ENCODE assay signal across 8 cellular contexts in genomic region chr11:84437129-84438123, GRCh38.
DNase-seq lines count a peak whose midpoint lies in the region; ATAC-seq and TF ChIP-seq lines count a peak whose summit lies in the region.

No MANE protein-coding gene starts in this region.

- H3K4me3 Mint-ChIP-seq in CD4-positive, alpha-beta T cell: no peak overlapping the region
- H3K4me3 Mint-ChIP-seq in CD4-positive, alpha-beta memory T cell: no peak overlapping the region

- no peak overlapping the region for H3K27ac Mint-ChIP-seq in CD4-positive, alpha-beta T cell
- H3K27ac Mint-ChIP-seq in CD4-positive, alpha-beta memory T cell: no peak overlapping the region

- peaks cover 4% of the 10 kb centered on the region for H3K9me3 Mint-ChIP-seq in CD4-positive, alpha-beta T cell
- H3K9me3 Mint-ChIP-seq in CD4-positive, alpha-beta memory T cell: peaks cover 0 to 26% (median 10%) of the 10 kb centered on the region in 8 donors

- CTCF ChIA-PET in CD4-positive, alpha-beta T cell (lab: Charles Lee): no interaction called here
- CTCF ChIA-PET in CD4-positive, alpha-beta memory T cell (lab: Charles Lee; ENCODE audit: partially characterized antibody): no interaction called here

- H3K4me1 ChIP-seq in uterus: no peaks in the 10 kb centered on the region
- H3K4me1 ChIP-seq in CD4-positive, alpha-beta memory T cell (ENCODE audit: insufficient read depth, low read length): no peaks in the 10 kb centered on the region

- POLR2A ChIA-PET in CD4-positive, alpha-beta T cell (lab: Charles Lee): no interaction called here
- POLR2A ChIA-PET in CD4-positive, alpha-beta memory T cell (lab: Charles Lee; ENCODE audit: partially characterized antibody): no interaction called here

- H3K27ac ChIP-seq in CD4-positive, alpha-beta T cell (ENCODE audit: low read depth, low read length): no peak overlapping the region
- H3K27ac ChIP-seq in uterus: no peak overlapping the region
- no peak overlapping the region for H3K27ac ChIP-seq in CD4-positive, alpha-beta memory T cell (ENCODE audit: low read depth, low read length)

- no peaks in the 10 kb centered on the region for H3K9me3 ChIP-seq in CD4-positive, alpha-beta T cell (ENCODE audit: control insufficient read depth, low read length)
- no peaks in the 10 kb centered on the region for H3K9me3 ChIP-seq in uterus
- H3K9me3 ChIP-seq in CD4-positive, alpha-beta memory T cell (ENCODE audit: control insufficient read depth in 1 of 2, low read length in 2 of 2): no peaks in the 10 kb centered on the region

- TF ChIP-seq CTCF in CD4-positive, alpha-beta T cell (IDR thresholded peaks at IDR 0.05): no peak
- TF ChIP-seq CTCF in uterus (IDR thresholded peaks at IDR 0.05): no peak

- H3K4me3 ChIP-seq in uterus: no peak overlapping the region
- no peak overlapping the region for H3K4me3 ChIP-seq in CD4-positive, alpha-beta memory T cell (ENCODE audit: low read length in 2 of 2)

- H3K27me3 ChIP-seq in CD4-positive, alpha-beta T cell (ENCODE audit: control insufficient read depth, insufficient read depth, low read length): no peaks in the 10 kb centered on the region
- H3K27me3 ChIP-seq in uterus: no peaks in the 10 kb centered on the region
- no peaks in the 10 kb centered on the region for H3K27me3 ChIP-seq in CD4-positive, alpha-beta memory T cell (ENCODE audit: insufficient read depth, low read length)

- intact Hi-C loops in CD4-positive, alpha-beta T cell (cut with DNase I, micrococcal nuclease): no loop called here
- intact Hi-C loops in uterus (cut with DNase I; ENCODE audit: low total_unique reads): no loop called here
- intact Hi-C loops in CD4-positive, alpha-beta memory T cell (cut with micrococcal nuclease): no loop called here

- TF ChIP-seq POLR2A in uterus (IDR thresholded peaks at IDR 0.05): no peak

- H3K4me1 Mint-ChIP-seq in CD4-positive, alpha-beta T cell (ENCODE audit: low read depth): no peaks in the 10 kb centered on the region
- H3K4me1 Mint-ChIP-seq in CD4-positive, alpha-beta memory T cell: no peaks in the 10 kb centered on the region

- peak; percentile 96 for ATAC-seq in GM19372 (IDR thresholded peaks at IDR 0.05; ENCODE audit: low read depth, unreplicated experiment)
- peak; percentile 92 for ATAC-seq in HG03342 (IDR thresholded peaks at IDR 0.05; ENCODE audit: unreplicated experiment)
- ATAC-seq in CD4-positive, alpha-beta T cell (ENCODE audit: poor library complexity): no peak

- DNase-seq in AG08396 (ENCODE audit: low spot score) (peak; percentile 3), SK-N-DZ (ENCODE audit: low spot score) (peak; percentile 29), islet precursor cell (peak; percentile 94), uterus (no peak)
- DNase-seq in CD4-positive, alpha-beta T cell: no peak
- no peak for DNase-seq in CD4-positive, alpha-beta memory T cell

- no peaks in the 10 kb centered on the region for H3K27me3 Mint-ChIP-seq in CD4-positive, alpha-beta T cell
- no peaks in the 10 kb centered on the region for H3K27me3 Mint-ChIP-seq in CD4-positive, alpha-beta memory T cell

- no peaks in the 10 kb centered on the region for H3K36me3 ChIP-seq in uterus
- H3K36me3 ChIP-seq in CD4-positive, alpha-beta memory T cell (ENCODE audit: insufficient read depth, low read length): no peaks in the 10 kb centered on the region

- H3K36me3 Mint-ChIP-seq in CD4-positive, alpha-beta T cell (ENCODE audit: low read depth): no peaks in the 10 kb centered on the region
- no peaks in the 10 kb centered on the region for H3K36me3 Mint-ChIP-seq in CD4-positive, alpha-beta memory T cell

Comparison
In these comparisons a context has a peak if more than half of its experiments do, and no peak if none do; other contexts are left out.
1. DNase-seq: peak in AG08396 (single experiment), SK-N-DZ (single experiment) and islet precursor cell (single experiment); none in CD4-positive, alpha-beta T cell (0 of 10), uterus (0 of 2) and CD4-positive, alpha-beta memory T cell (0 of 5).